ENCODE assay signal across 20 cellular contexts in the genomic region with DNA sequence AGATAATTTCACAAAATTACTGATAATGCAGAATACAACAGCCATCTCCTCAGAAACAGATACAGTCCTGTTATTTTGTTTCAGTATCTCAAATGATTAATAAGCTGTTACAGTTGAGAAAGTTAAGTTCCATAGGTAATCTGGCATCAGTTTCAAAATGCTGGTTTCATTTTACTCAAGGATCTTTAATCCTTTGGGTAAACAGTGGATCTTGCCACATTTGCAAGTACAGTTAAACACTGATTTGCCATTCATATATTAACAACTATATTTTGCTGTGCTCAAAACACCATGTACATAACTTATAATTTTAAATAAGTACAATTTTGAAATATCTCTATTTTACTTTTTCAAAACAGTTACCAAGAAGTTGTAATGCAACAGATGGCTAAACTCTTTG.
"Had no signal": no experiment of that assay in that cellular context is flagged by ENCODE, and none has a peak within 500 bp of the region (broad histone marks: within the 10 kb centered on the region; RNA-seq: fewer than 3 reads in every experiment).

No MANE protein-coding gene starts in this region.

- H3K9me3 Mint-ChIP-seq: activated B cell treated with CpG ODN at 0.5 μM for 24 hours; activated naive CD8-positive, alpha-beta T cell treated with anti-CD3 and anti-CD28 coated beads for 36 hours; activated T-cell treated with anti-CD3 and anti-CD28 coated beads, Interleukin-2, amount 50 U/mL, for 72 hours; dendritic cell treated with granulocyte-macrophage colony-stimulating factor and Interleukin-4, amounts not matched to agents 40 ng/mL and 50 ng/mL, for 4 days; naive thymus-derived CD4-positive, alpha-beta T cell had no signal

- H3K9me3 ChIP-seq: gastroesophageal sphincter, heart right ventricle, mucosa of descending colon, ovary, stomach, thoracic aorta, upper lobe of right lung had no signal

- H3K4me3 ChIP-seq: gastroesophageal sphincter, heart right ventricle, mucosa of descending colon, ovary, stomach, thoracic aorta, upper lobe of right lung had no signal

- H3K27me3 Mint-ChIP-seq: activated B cell treated with CpG ODN at 0.5 μM for 24 hours; activated naive CD8-positive, alpha-beta T cell treated with anti-CD3 and anti-CD28 coated beads for 36 hours; dendritic cell treated with granulocyte-macrophage colony-stimulating factor and Interleukin-4, amounts not matched to agents 40 ng/mL and 50 ng/mL, for 4 days; naive thymus-derived CD4-positive, alpha-beta T cell had no signal

- H3K36me3 ChIP-seq: gastroesophageal sphincter, ovary, thoracic aorta, upper lobe of right lung had no signal

- H3K4me3 Mint-ChIP-seq: activated B cell treated with CpG ODN at 0.5 μM for 24 hours; activated naive CD8-positive, alpha-beta T cell treated with anti-CD3 and anti-CD28 coated beads for 36 hours; activated T-cell treated with anti-CD3 and anti-CD28 coated beads, Interleukin-2, amount 50 U/mL, for 72 hours; dendritic cell treated with granulocyte-macrophage colony-stimulating factor and Interleukin-4, amounts not matched to agents 40 ng/mL and 50 ng/mL, for 4 days; naive thymus-derived CD4-positive, alpha-beta T cell had no signal

- H3K27ac Mint-ChIP-seq: activated B cell treated with CpG ODN at 0.5 μM for 24 hours; activated naive CD8-positive, alpha-beta T cell treated with anti-CD3 and anti-CD28 coated beads for 36 hours; activated T-cell treated with anti-CD3 and anti-CD28 coated beads, Interleukin-2, amount 50 U/mL, for 72 hours; dendritic cell treated with granulocyte-macrophage colony-stimulating factor and Interleukin-4, amounts not matched to agents 40 ng/mL and 50 ng/mL, for 4 days; naive thymus-derived CD4-positive, alpha-beta T cell had no signal

- H3K27ac ChIP-seq: epithelial cell of prostate, gastroesophageal sphincter, heart right ventricle, ovary, stomach, thoracic aorta, upper lobe of right lung had no signal

- H3K36me3 Mint-ChIP-seq: activated naive CD8-positive, alpha-beta T cell treated with anti-CD3 and anti-CD28 coated beads for 36 hours had no signal

- DNase-seq: activated B cell treated with CpG ODN at 0.5 μM for 24 hours; activated CD4-positive, alpha-beta T cell treated with anti-CD3 and anti-CD28 coated beads for 48 hours; activated CD8-positive, alpha-beta memory T cell treated with anti-CD3 and anti-CD28 coated beads, Interleukin-2, amount 50 U/mL, for 48 hours; activated naive CD8-positive, alpha-beta T cell treated with anti-CD3 and anti-CD28 coated beads for 36 hours; activated T-cell treated with anti-CD3 and anti-CD28 coated beads, Interleukin-2, amount 50 U/mL, for 72 hours; anterior cingulate cortex; cerebellar nuclear complex; effector memory CD4-positive, alpha-beta T cell; heart right ventricle; mucosa of descending colon; naive thymus-derived CD4-positive, alpha-beta T cell; ovary; stimulated activated CD4-positive, alpha-beta T cell treated with anti-CD3 and anti-CD28 coated beads, Interleukin-12 subunit alpha, Interleukin-12 subunit beta, amount 100 ng/mL, for 4 hours; stimulated activated CD4-positive, alpha-beta T cell treated with anti-CD3 and anti-CD28 coated beads, Interleukin-2, amount 100 ng/mL, for 24 hours; stomach; upper lobe of right lung had no signal

- H3K27me3 ChIP-seq: gastroesophageal sphincter, heart right ventricle, ovary, stomach, upper lobe of right lung had no signal

- H3K4me1 Mint-ChIP-seq: activated B cell treated with CpG ODN at 0.5 μM for 24 hours; activated naive CD8-positive, alpha-beta T cell treated with anti-CD3 and anti-CD28 coated beads for 36 hours; naive thymus-derived CD4-positive, alpha-beta T cell had no signal

- ATAC-seq: activated T-cell treated with anti-CD3 and anti-CD28 coated beads, Interleukin-2, amount 50 U/mL, for 72 hours; gastroesophageal sphincter; heart right ventricle; mucosa of descending colon; naive thymus-derived CD4-positive, alpha-beta T cell; upper lobe of right lung had no signal

- H3K4me1 ChIP-seq: gastroesophageal sphincter, heart right ventricle, stomach, upper lobe of right lung had no signal
